2 cellular contexts compared by ENCODE assay signal in the genomic region with DNA sequence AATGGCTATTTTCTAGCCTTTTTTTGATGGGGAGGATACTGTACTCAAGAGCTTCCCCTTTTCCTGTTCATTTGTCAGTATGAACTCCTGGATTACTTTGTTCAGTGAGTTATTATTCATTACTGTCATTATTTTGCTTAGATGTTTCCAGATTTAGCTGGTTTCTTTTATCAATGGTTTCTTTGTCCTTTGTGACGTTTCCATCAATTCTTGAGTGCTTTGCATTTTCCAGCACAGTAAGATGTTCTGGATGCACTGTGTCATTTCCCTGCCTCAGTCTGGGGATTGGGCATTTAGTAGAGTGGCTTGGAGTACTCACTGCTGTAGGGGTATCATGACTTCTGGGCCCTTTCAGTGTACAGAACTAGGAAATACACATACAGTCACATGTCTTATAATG.
TF ChIP-seq lines count a peak whose summit lies in the region.

No MANE protein-coding gene starts in this region.

TF ChIP-seq in IMR-90, 13 proteins besides CTCF, POLR2A, EP300 and RAD21:
- TF ChIP-seq SMC3 (IDR thresholded peaks at IDR 0.05; ENCODE audit: low read depth, low read length): no peak
- TF ChIP-seq, protein P1, sequence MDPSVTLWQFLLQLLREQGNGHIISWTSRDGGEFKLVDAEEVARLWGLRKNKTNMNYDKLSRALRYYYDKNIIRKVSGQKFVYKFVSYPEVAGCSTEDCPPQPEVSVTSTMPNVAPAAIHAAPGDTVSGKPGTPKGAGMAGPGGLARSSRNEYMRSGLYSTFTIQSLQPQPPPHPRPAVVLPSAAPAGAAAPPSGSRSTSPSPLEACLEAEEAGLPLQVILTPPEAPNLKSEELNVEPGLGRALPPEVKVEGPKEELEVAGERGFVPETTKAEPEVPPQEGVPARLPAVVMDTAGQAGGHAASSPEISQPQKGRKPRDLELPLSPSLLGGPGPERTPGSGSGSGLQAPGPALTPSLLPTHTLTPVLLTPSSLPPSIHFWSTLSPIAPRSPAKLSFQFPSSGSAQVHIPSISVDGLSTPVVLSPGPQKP (IDR thresholded peaks at IDR 0.05; ENCODE audit: borderline replicate concordance, low read depth, low read length): no peak
- TF ChIP-seq, protein P2, sequence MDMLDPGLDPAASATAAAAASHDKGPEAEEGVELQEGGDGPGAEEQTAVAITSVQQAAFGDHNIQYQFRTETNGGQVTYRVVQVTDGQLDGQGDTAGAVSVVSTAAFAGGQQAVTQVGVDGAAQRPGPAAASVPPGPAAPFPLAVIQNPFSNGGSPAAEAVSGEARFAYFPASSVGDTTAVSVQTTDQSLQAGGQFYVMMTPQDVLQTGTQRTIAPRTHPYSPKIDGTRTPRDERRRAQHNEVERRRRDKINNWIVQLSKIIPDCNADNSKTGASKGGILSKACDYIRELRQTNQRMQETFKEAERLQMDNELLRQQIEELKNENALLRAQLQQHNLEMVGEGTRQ (IDR thresholded peaks at IDR 0.05; ENCODE audit: low read depth, low read length): no peak
- no peak for TF ChIP-seq MAFK (IDR thresholded peaks at IDR 0.05; ENCODE audit: low read depth, low read length)
- TF ChIP-seq MXI1 (IDR thresholded peaks at IDR 0.05; ENCODE audit: borderline replicate concordance, low read depth, low read length): no peak
- TF ChIP-seq FOS (IDR thresholded peaks at IDR 0.05; ENCODE audit: low read depth, low read length): no peak
- no peak for TF ChIP-seq CEBPB (IDR thresholded peaks at IDR 0.05; ENCODE audit: low read depth, low read length)
- no peak for TF ChIP-seq CHD1 (IDR thresholded peaks at IDR 0.05; ENCODE audit: low read depth, low read length)
- no peak for TF ChIP-seq RFX5 (IDR thresholded peaks at IDR 0.05; ENCODE audit: low read depth, low read length)
- no peak for TF ChIP-seq BHLHE40 (IDR thresholded peaks at IDR 0.05; ENCODE audit: low read depth, low read length)
- no peak for TF ChIP-seq NFE2L2 (IDR thresholded peaks at IDR 0.05; ENCODE audit: low read depth, low read length)
- no peak for TF ChIP-seq RCOR1 (IDR thresholded peaks at IDR 0.05; ENCODE audit: insufficient replicate concordance, low read length)
- no peak for TF ChIP-seq MAZ (IDR thresholded peaks at IDR 0.05; ENCODE audit: borderline replicate concordance, low read depth, low read length)

TF ChIP-seq in WTC11, 78 proteins besides CTCF, POLR2A, EP300 and RAD21:
- TF ChIP-seq FOXJ3 (CRISPR knock-in tag; IDR thresholded peaks at IDR 0.05; ENCODE audit: borderline replicate concordance): no peak
- TF ChIP-seq SP1 (CRISPR knock-in tag; conservative IDR thresholded peaks at IDR 0.05): no peak
- no peak for TF ChIP-seq RORB (CRISPR knock-in tag; IDR thresholded peaks at IDR 0.05)
- TF ChIP-seq, protein P2 (CRISPR knock-in tag; IDR thresholded peaks at IDR 0.05): no peak
- TF ChIP-seq ETV6 (CRISPR knock-in tag; IDR thresholded peaks at IDR 0.05): no peak
- TF ChIP-seq MXD4 (CRISPR knock-in tag; IDR thresholded peaks at IDR 0.05; ENCODE audit: borderline replicate concordance): no peak
- TF ChIP-seq, protein P3, sequence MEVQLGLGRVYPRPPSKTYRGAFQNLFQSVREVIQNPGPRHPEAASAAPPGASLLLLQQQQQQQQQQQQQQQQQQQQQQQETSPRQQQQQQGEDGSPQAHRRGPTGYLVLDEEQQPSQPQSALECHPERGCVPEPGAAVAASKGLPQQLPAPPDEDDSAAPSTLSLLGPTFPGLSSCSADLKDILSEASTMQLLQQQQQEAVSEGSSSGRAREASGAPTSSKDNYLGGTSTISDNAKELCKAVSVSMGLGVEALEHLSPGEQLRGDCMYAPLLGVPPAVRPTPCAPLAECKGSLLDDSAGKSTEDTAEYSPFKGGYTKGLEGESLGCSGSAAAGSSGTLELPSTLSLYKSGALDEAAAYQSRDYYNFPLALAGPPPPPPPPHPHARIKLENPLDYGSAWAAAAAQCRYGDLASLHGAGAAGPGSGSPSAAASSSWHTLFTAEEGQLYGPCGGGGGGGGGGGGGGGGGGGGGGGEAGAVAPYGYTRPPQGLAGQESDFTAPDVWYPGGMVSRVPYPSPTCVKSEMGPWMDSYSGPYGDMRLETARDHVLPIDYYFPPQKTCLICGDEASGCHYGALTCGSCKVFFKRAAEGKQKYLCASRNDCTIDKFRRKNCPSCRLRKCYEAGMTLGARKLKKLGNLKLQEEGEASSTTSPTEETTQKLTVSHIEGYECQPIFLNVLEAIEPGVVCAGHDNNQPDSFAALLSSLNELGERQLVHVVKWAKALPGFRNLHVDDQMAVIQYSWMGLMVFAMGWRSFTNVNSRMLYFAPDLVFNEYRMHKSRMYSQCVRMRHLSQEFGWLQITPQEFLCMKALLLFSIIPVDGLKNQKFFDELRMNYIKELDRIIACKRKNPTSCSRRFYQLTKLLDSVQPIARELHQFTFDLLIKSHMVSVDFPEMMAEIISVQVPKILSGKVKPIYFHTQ (CRISPR knock-in tag; IDR thresholded peaks at IDR 0.05): no peak
